ENCODE assay signal across 9 cellular contexts in genomic region chr3:53071882-53072431, GRCh38. TPM values are rescaled to one million over a fixed set of nuclear protein-coding genes. Genes with fewer than 3 reads are reported as not detected.
A peak's percentile ranks its signal among the peaks of the same experiment; 100 is the strongest.
DNase-seq lines count a peak whose midpoint lies in the region; ATAC-seq and TF ChIP-seq lines count a peak whose summit lies in the region.
"Had no signal": no experiment of that assay in that cellular context is flagged by ENCODE, and none has a peak within 500 bp of the region (broad histone marks: within the 10 kb centered on the region; RNA-seq: fewer than 3 reads in every experiment).

No MANE protein-coding gene starts in this region.

- peaks cover 16% of the 10 kb centered on the region for H3K4me1 Mint-ChIP-seq in T-helper 2 cell treated with Interferon-gamma antibody and Interleukin-4, amounts not matched to agents 5 μg/mL and 100 μg/mL, for 36 hours (ENCODE audit: low read depth)

- no peaks in the 10 kb centered on the region for H3F3A ChIP-seq in PC-9 (ENCODE audit: insufficient read depth, low read depth)

- H3K4me1 ChIP-seq in PC-9 (replicated peaks; ENCODE audit: insufficient read depth) = 0 out of 2 replicates have a peak, but pooled peaks cover 3% of the 10 kb centered on the region
- peaks cover 5% of the 10 kb centered on the region for H3K4me1 ChIP-seq in fibroblast of lung (ENCODE audit: control insufficient read depth, extremely low read depth, insufficient read depth, low read length)
- H3K4me1 ChIP-seq in testis = peaks cover 12% of the 10 kb centered on the region

- no peak for DNase-seq in T-helper 2 cell treated with Interferon-gamma antibody and Interleukin-4, amounts not matched to agents 5 μg/mL and 100 μg/mL, for 36 hours (ENCODE audit: low spot score)
- no peak for DNase-seq in T-helper 2 cell
- DNase-seq in PC-9 = no peak
- no peak for DNase-seq in fibroblast of lung (ENCODE audit: low read depth in 2 of 2)
- DNase-seq in retina = peak; percentile 32
- DNase-seq in testis = no peak
- no peak for DNase-seq in LoVo (ENCODE audit: low spot score)

- H3K27ac ChIP-seq in PC-9 = no peak overlapping the region
- H3K27ac ChIP-seq in fibroblast of lung (ENCODE audit: insufficient read depth, low read length) = no peak overlapping the region
- H3K27ac ChIP-seq in testis = no peak overlapping the region

- no peaks in the 10 kb centered on the region for H3K27me3 Mint-ChIP-seq in T-helper 2 cell treated with Interferon-gamma antibody and Interleukin-4, amounts not matched to agents 5 μg/mL and 100 μg/mL, for 36 hours (ENCODE audit: low read depth)

- CTCF ChIA-PET in PC-9 (lab: Charles Lee) = interaction anchor here (0.6 kb wide), 2 partner anchors 226 to 660 kb away, joined by 3 to 9 read pairs; no protein-coding TSS in a partner anchor

- no peak overlapping the region; the same call in 1 of the 2 replicates for H3K4me3 ChIP-seq in PC-9
- H3K4me3 ChIP-seq in fibroblast of lung (replicated peaks in 1 of 4; ENCODE audit: control extremely low read depth in 1 of 4, insufficient read depth in 1 of 4, low read depth in 3 of 4, low read length in 4 of 4) = peak overlapping the region in 2 of 4 experiments; percentile 47 to 58
- no peak overlapping the region for H3K4me3 ChIP-seq in testis

- TF ChIP-seq CTCF in PC-9 (conservative IDR thresholded peaks at IDR 0.05) = no peak
- no peak for TF ChIP-seq CTCF in fibroblast of lung (conservative IDR thresholded peaks at IDR 0.05 in 1 of 2, IDR thresholded peaks at IDR 0.05 in 1 of 2; ENCODE audit: low read depth in 1 of 2, low read length in 2 of 2)
- TF ChIP-seq CTCF in testis (IDR thresholded peaks at IDR 0.05) = no peak

- BruUV-seq in PC-9 (replicated peaks; lab: Mats Ljungman, UMichigan) = no TSS peak

- H3K9ac ChIP-seq in fibroblast of lung (ENCODE audit: insufficient read depth, low read length) = no peak overlapping the region

- peak overlapping the region; percentile 88 for H3K4me3 Mint-ChIP-seq in T-helper 2 cell treated with Interferon-gamma antibody and Interleukin-4, amounts not matched to agents 5 μg/mL and 100 μg/mL, for 36 hours

- H3K27me3 ChIP-seq in PC-9 (ENCODE audit: insufficient read depth, low read depth) = no peaks in the 10 kb centered on the region
- no peaks in the 10 kb centered on the region for H3K27me3 ChIP-seq in fibroblast of lung (ENCODE audit: control insufficient read depth, insufficient read depth, low read length)
- H3K27me3 ChIP-seq in testis = no peaks in the 10 kb centered on the region
- H3K27me3 ChIP-seq: transverse colon had no signal

- TF ChIP-seq POLR2A in testis (IDR thresholded peaks at IDR 0.05) = no peak

- intact Hi-C loops in PC-9 (cut with micrococcal nuclease; ENCODE audit: unreplicated experiment) = loop anchor here (1.0 to 5.0 kb wide), 3 partner anchors 221 to 645 kb away; no protein-coding TSS in a partner anchor
- intact Hi-C loops in testis (cut with DNase I; ENCODE audit: low total_unique reads) = no loop called here

- POLR2A ChIA-PET in PC-9 (lab: Charles Lee; ENCODE audit: unreplicated experiment) = interaction anchor here (0.6 kb wide), 1 partner anchor 1450 kb away, joined by 4 read pairs; no protein-coding TSS in a partner anchor

- H3K36me3 ChIP-seq in PC-9 (ENCODE audit: low read depth) = no peaks in the 10 kb centered on the region
- no peaks in the 10 kb centered on the region for H3K36me3 ChIP-seq in fibroblast of lung (ENCODE audit: control insufficient read depth, insufficient read depth, low read length)
- H3K36me3 ChIP-seq in testis (ENCODE audit: low read depth, missing control alignments) = no peaks in the 10 kb centered on the region
- H3K36me3 ChIP-seq: transverse colon had no signal

- H3K9me2 ChIP-seq in PC-9 (ENCODE audit: insufficient read depth) = no peaks in the 10 kb centered on the region

- no peaks in the 10 kb centered on the region for H3K79me2 ChIP-seq in PC-9 (ENCODE audit: low read depth)
- H3K79me2 ChIP-seq in fibroblast of lung (ENCODE audit: control insufficient read depth, insufficient read depth, low read length) = no peaks in the 10 kb centered on the region

- no peak overlapping the region for H2AFZ ChIP-seq in PC-9
- no peak overlapping the region for H2AFZ ChIP-seq in fibroblast of lung (ENCODE audit: low read length)

- H3K4me2 ChIP-seq in PC-9 (peak overlapping the region; percentile 76), fibroblast of lung (ENCODE audit: extremely low read depth, insufficient read depth, low read length) (peak overlapping the region; percentile 98)

- no peaks in the 10 kb centered on the region for H3K36me3 Mint-ChIP-seq in T-helper 2 cell treated with Interferon-gamma antibody and Interleukin-4, amounts not matched to agents 5 μg/mL and 100 μg/mL, for 36 hours (ENCODE audit: low read depth)

- H3K9me3 ChIP-seq in PC-9 (ENCODE audit: insufficient read depth, low read depth) = no peaks in the 10 kb centered on the region
- H3K9me3 ChIP-seq in fibroblast of lung (ENCODE audit: control insufficient read depth, insufficient read depth, low read depth, low read length) = no peaks in the 10 kb centered on the region
- H3K9me3 ChIP-seq in testis = no peaks in the 10 kb centered on the region
- H3K9me3 ChIP-seq: transverse colon had no signal

- peak overlapping the region; percentile 93 for H3K27ac Mint-ChIP-seq in T-helper 2 cell treated with Interferon-gamma antibody and Interleukin-4, amounts not matched to agents 5 μg/mL and 100 μg/mL, for 36 hours

- no peak for ATAC-seq in HG03571 (IDR thresholded peaks at IDR 0.05; ENCODE audit: unreplicated experiment)

- H3K9me3 Mint-ChIP-seq in T-helper 2 cell treated with Interferon-gamma antibody and Interleukin-4, amounts not matched to agents 5 μg/mL and 100 μg/mL, for 36 hours = no peaks in the 10 kb centered on the region

- 59 to 64% methylated on average over 5 to 11 of the region's 11 CpGs for WGBS in testis, 2 donors

- H4K20me1 ChIP-seq in PC-9 (ENCODE audit: insufficient read depth) (no peaks in the 10 kb centered on the region), fibroblast of lung (ENCODE audit: control insufficient read depth, extremely low read depth, insufficient read depth, low read length) (no peaks in the 10 kb centered on the region)

RNA-seq across cellular contexts. Expression of gene SFMBT1, which starts 26.1 kb away (rescaled TPM):
- 14.3 and 15.2 TPM in 2 replicates for total RNA-seq in PC-9 (2021)
- total RNA-seq in fibroblast of lung = 5.6 and 5.9 TPM in 2 replicates
- polyA plus RNA-seq in fibroblast of lung = 3.4 and 3.7 TPM in 2 replicates
- 2.9 and 3.0 TPM in 2 replicates for polyA plus RNA-seq in fibroblast of lung (2012)
- polyA minus RNA-seq in fibroblast of lung (ENCODE audit: low replicate concordance) = 9.0 and 11.5 TPM in 2 replicates
- total RNA-seq in testis = 100 to 1,000 TPM in 1 of 2 donors, 10 to 100 TPM in 1; 82.4 to 143 TPM
- 158 TPM for polyA plus RNA-seq in testis (ENCODE audit: insufficient read depth, low read depth, low replicate concordance)

RNA-seq across cellular contexts. Expression of gene RFT1, which starts 58.3 kb away (rescaled TPM):
- total RNA-seq in PC-9 (2021) (30.8 and 31.0 TPM in 2 replicates), fibroblast of lung (9.0 and 9.7 TPM in 2 replicates), testis (10 to 100 TPM; 27.2 to 33.9 TPM)
- polyA plus RNA-seq in fibroblast of lung (20.5 and 25.2 TPM in 2 replicates), testis (ENCODE audit: insufficient read depth, low read depth, low replicate concordance) (36.8 TPM)
- polyA plus RNA-seq in fibroblast of lung (2012) = 18.2 and 25.3 TPM in 2 replicates
- polyA minus RNA-seq in fibroblast of lung (ENCODE audit: low replicate concordance) = 60.2 and 86.6 TPM in 2 replicates
